1 cellular context compared by ENCODE assay signal in genomic region chr3:125300416-125300815, GRCh38.
TF ChIP-seq lines count a peak whose summit lies in the region.

No MANE protein-coding gene starts in this region.

TF ChIP-seq in SK-N-SH, 30 proteins besides CTCF, POLR2A, EP300 and RAD21 (continued from another document):
- TF ChIP-seq, protein P1, sequence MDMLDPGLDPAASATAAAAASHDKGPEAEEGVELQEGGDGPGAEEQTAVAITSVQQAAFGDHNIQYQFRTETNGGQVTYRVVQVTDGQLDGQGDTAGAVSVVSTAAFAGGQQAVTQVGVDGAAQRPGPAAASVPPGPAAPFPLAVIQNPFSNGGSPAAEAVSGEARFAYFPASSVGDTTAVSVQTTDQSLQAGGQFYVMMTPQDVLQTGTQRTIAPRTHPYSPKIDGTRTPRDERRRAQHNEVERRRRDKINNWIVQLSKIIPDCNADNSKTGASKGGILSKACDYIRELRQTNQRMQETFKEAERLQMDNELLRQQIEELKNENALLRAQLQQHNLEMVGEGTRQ (IDR thresholded peaks at IDR 0.05; ENCODE audit: borderline replicate concordance, low read depth, low read length), result no peak
- TF ChIP-seq POLR2AphosphoS5 (IDR thresholded peaks at IDR 0.05; ENCODE audit: low read depth, low read length) (peak; percentile 50; the same call in 1 of the 2 replicates), USF1 (IDR thresholded peaks at IDR 0.05; ENCODE audit: borderline replicate concordance, low read depth) (no peak), JUND (IDR thresholded peaks at IDR 0.05) (peak; percentile 76), FOSL2 (IDR thresholded peaks at IDR 0.05; ENCODE audit: borderline replicate concordance, low read depth) (peak; percentile 85; the same call in 1 of the 2 replicates), MAX (IDR thresholded peaks at IDR 0.05; ENCODE audit: low read depth) (peak; percentile 47; the same call in 1 of the 2 replicates), FOXM1 (IDR thresholded peaks at IDR 0.05; ENCODE audit: low read depth) (no peak), TCF12 (IDR thresholded peaks at IDR 0.05) (peak; percentile 70)
TF ChIP-seq in SK-N-SH: peak in this region for 8.
